28 cellular contexts compared by ENCODE assay signal in genomic region chr2:177589191-177589590, GRCh38.
"Had no signal": no experiment of that assay in that cellular context is flagged by ENCODE, and none has a peak within 500 bp of the region (broad histone marks: within the 10 kb centered on the region; RNA-seq: fewer than 3 reads in every experiment).

No MANE protein-coding gene starts in this region.

- DNase-seq: naive thymus-derived CD4-positive, alpha-beta T cell; natural killer cell; nucleus accumbens; pancreas; right cardiac atrium; right lobe of liver; sigmoid colon; spleen; stimulated activated CD4-positive, alpha-beta T cell treated with anti-CD3 and anti-CD28 coated beads, Interleukin-12 subunit alpha, Interleukin-12 subunit beta, amount 100 ng/mL, for 4 hours; stimulated activated CD4-positive, alpha-beta T cell treated with anti-CD3 and anti-CD28 coated beads, Interleukin-1b, Interleukin-23, amount 100 ng/mL, for 48 hours; stimulated activated CD4-positive, alpha-beta T cell treated with anti-CD3 and anti-CD28 coated beads, Interleukin-4, amount 100 ng/mL, for 1 hour; stimulated activated CD4-positive, alpha-beta T cell treated with anti-CD3 and anti-CD28 coated beads, Interleukin-4, amount 100 ng/mL, for 4 hours; stimulated activated CD8-positive, alpha-beta memory T cell treated with anti-CD3 and anti-CD28 coated beads, Interleukin-4, amount 100 ng/mL, for 48 hours; stimulated activated naive CD4-positive, alpha-beta T cell; stimulated activated naive CD8-positive, alpha-beta T cell treated with anti-CD3 and anti-CD28 coated beads, Interleukin-15, amount 100 ng/mL, for 72 hours; stimulated activated naive CD8-positive, alpha-beta T cell treated with anti-CD3 and anti-CD28 coated beads, Interleukin-15, Interleukin-2, amounts not matched to agents 100 U/mL and 50 U/mL, for 24 hours; substantia nigra; testis; trophoblast cell; upper lobe of left lung had no signal

- H3K27me3 ChIP-seq: neutrophil, pancreas, right lobe of liver, sigmoid colon, spleen, suprapubic skin, testis, tibial nerve, upper lobe of left lung, vagina had no signal

- FAIRE-seq: pancreas, urothelium cell line had no signal

- H3K27ac ChIP-seq: neutrophil, pancreas, prostate gland, right lobe of liver, sigmoid colon, spleen, suprapubic skin, testis, tibial nerve, upper lobe of left lung, vagina had no signal

- H3K4me2 ChIP-seq: smooth muscle cell had no signal

- H3K36me3 ChIP-seq: neutrophil, pancreas, prostate gland, right lobe of liver, sigmoid colon, spleen, suprapubic skin, tibial nerve, upper lobe of left lung, vagina had no signal

- ATAC-seq: naive thymus-derived CD4-positive, alpha-beta T cell; natural killer cell; pancreas; right cardiac atrium; right lobe of liver; stimulated activated memory B cell treated with anti-CD40 and anti-IgM and Interleukin-4, amounts not matched to agents 10 μg/mL and 1 μg/mL and 100 μg/mL, for 72 hours; stimulated activated naive CD8-positive, alpha-beta T cell treated with anti-CD3 and anti-CD28 coated beads, Interleukin-15, amount 100 ng/mL, for 72 hours; stimulated activated naive CD8-positive, alpha-beta T cell treated with anti-CD3 and anti-CD28 coated beads, Interleukin-15, Interleukin-2, amounts not matched to agents 100 U/mL and 50 U/mL, for 24 hours had no signal

- H3K4me3 ChIP-seq: pancreas, prostate gland, right lobe of liver, sigmoid colon, smooth muscle cell, spleen, suprapubic skin, testis, tibial nerve, upper lobe of left lung, vagina had no signal

- H3K9me3 ChIP-seq: neutrophil, pancreas, prostate gland, right lobe of liver, sigmoid colon, spleen, suprapubic skin, testis, tibial nerve, upper lobe of left lung, vagina had no signal

- H3K4me1 ChIP-seq: pancreas, prostate gland, spleen, suprapubic skin, testis, upper lobe of left lung, vagina had no signal
